ENCODE assay signal across 20 cellular contexts in the genomic region with DNA sequence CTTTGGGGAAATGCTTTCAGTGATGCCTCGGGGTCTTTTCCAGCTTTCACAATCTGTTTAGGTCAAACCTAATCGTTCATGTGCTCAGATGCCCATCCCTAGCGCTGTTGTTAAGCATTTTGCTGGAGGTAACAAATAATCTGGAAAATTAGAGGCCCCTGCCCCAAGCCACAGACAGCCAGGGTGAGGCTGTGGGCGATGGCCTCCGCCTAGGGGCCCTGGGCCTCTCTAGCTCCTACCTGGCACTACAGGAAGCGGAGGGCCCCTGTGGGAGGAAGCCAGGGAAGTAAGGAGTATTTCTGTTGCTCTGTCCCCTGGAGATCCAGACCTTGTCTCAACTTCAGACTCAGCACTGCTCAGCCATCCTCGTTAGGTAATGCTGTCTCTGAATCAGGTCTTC. TPM values are rescaled to one million over a fixed set of nuclear protein-coding genes. Genes with fewer than 3 reads are reported as not detected.
DNase-seq lines count a peak whose midpoint lies in the region; ATAC-seq and TF ChIP-seq lines count a peak whose summit lies in the region.
"Had no signal": no experiment of that assay in that cellular context is flagged by ENCODE, and none has a peak within 500 bp of the region (broad histone marks: within the 10 kb centered on the region; RNA-seq: fewer than 3 reads in every experiment).

No MANE protein-coding gene starts in this region.

- H3K27ac ChIP-seq in RWPE1, result peak overlapping the region; percentile 45
- peak overlapping the region; percentile 64 for H3K27ac ChIP-seq in muscle layer of duodenum (ENCODE audit: low read length)
- peak overlapping the region in 3 of 4 donors; percentile 88 to 90 (median 89) for H3K27ac ChIP-seq in transverse colon
- H3K27ac ChIP-seq: SJCRH30 had no signal

- H3K4me3 ChIP-seq in Caco-2 (ENCODE audit: low read depth, low read length) (no peak overlapping the region), muscle layer of duodenum (ENCODE audit: low read depth in 1 of 2, low read length in 2 of 2) (no peak overlapping the region), transverse colon (no peak overlapping the region)
- H3K4me3 ChIP-seq: GM12878, K562, SJCRH30 had no signal

- TF ChIP-seq POLR2A in transverse colon (IDR thresholded peaks at IDR 0.05), result no peak

- CTCF ChIA-PET in Caco-2 (lab: Charles Lee) (no interaction called here), RWPE1 (lab: Yijun Ruan, JAX) (no interaction called here)

- TF ChIP-seq CTCF in Caco-2 (IDR thresholded peaks at IDR 0.05; ENCODE audit: insufficient read depth in 1 of 2, low read depth in 1 of 2, low read length in 1 of 2, severe bottlenecking in 1 of 2, unreplicated experiment in 1 of 2) (no peak), RWPE1 (conservative IDR thresholded peaks at IDR 0.05; ENCODE audit: low read depth) (no peak), transverse colon (IDR thresholded peaks at IDR 0.05) (no peak)

- no peak for DNase-seq in Caco-2
- no peak for DNase-seq in RWPE1 (ENCODE audit: low spot score)
- no peak for DNase-seq in transverse colon
- DNase-seq in activated naive CD4-positive, alpha-beta T cell (lab: John Stamatoyannopoulos, UW), result no peak
- no peak for DNase-seq in MV-4-11 (lab: John Stamatoyannopoulos, UW)
- DNase-seq: BE2C; CD4-positive, alpha-beta T cell; DND-41; NCI-H1105; NCI-H2029 treated with DMSO at 0.1 percent for 48 hours; NCI-H226; NCI-H524 treated with DMSO at 0.1 percent for 48 hours; NCI-H82; SJCRH30 had no signal

- H3K4me1 ChIP-seq in Caco-2 (peaks cover 50% of the 10 kb centered on the region), muscle layer of duodenum (ENCODE audit: control insufficient read depth in 1 of 2, insufficient read depth in 2 of 2, low read length in 2 of 2) (peaks cover 0 to 4% of the 10 kb centered on the region in 2 donors), transverse colon (peaks cover 9 to 73% (median 49%) of the 10 kb centered on the region in 4 donors)
- H3K4me1 ChIP-seq: BE2C had no signal

- BruUV-seq in Caco-2 (replicated peaks; lab: Mats Ljungman, UMichigan), result no TSS peak

- intact Hi-C loops in Caco-2 (cut with micrococcal nuclease; ENCODE audit: unreplicated experiment) (loop anchor here (5.0 kb wide), 1 partner anchor 838 kb away; no protein-coding TSS in a partner anchor), transverse colon (cut with DNase I; ENCODE audit: low total_unique reads) (no loop called here)

- H3K27ac Mint-ChIP-seq in Caco-2 (ENCODE audit: unreplicated experiment), result peak overlapping the region; percentile 45
- H3K27ac Mint-ChIP-seq: CD4-positive, alpha-beta T cell had no signal

- no peaks in the 10 kb centered on the region for H3K9me3 ChIP-seq in Caco-2
- H3K9me3 ChIP-seq in muscle layer of duodenum (ENCODE audit: control insufficient read depth in 1 of 2, low read length in 2 of 2), result no peaks in the 10 kb centered on the region
- H3K9me3 ChIP-seq in transverse colon, result no peaks in the 10 kb centered on the region
- H3K9me3 ChIP-seq: BE2C, SJCRH30 had no signal

- H3K27me3 ChIP-seq in Caco-2 (replicated peaks; ENCODE audit: control insufficient read depth, insufficient read depth, low read length) (no peaks in the 10 kb centered on the region), muscle layer of duodenum (ENCODE audit: low read depth, low read length) (no peaks in the 10 kb centered on the region), transverse colon (no peaks in the 10 kb centered on the region)
- H3K27me3 ChIP-seq: BE2C, SJCRH30 had no signal

- TF ChIP-seq EP300 in transverse colon (IDR thresholded peaks at IDR 0.05; ENCODE audit: low read depth), result no peak

- H3K9me3 Mint-ChIP-seq in Caco-2 (ENCODE audit: unreplicated experiment), result no peaks in the 10 kb centered on the region
- H3K9me3 Mint-ChIP-seq: CD4-positive, alpha-beta T cell had no signal

- H3K36me3 Mint-ChIP-seq in Caco-2 (ENCODE audit: insufficient read depth, unreplicated experiment), result no peaks in the 10 kb centered on the region

- no peaks in the 10 kb centered on the region for H3K27me3 Mint-ChIP-seq in Caco-2 (ENCODE audit: insufficient read depth, unreplicated experiment)
- H3K27me3 Mint-ChIP-seq: CD4-positive, alpha-beta T cell had no signal

- 86% methylated on average over 7 of the region's 7 CpGs; no CpG with 5 or more reads in 1 of the 2 donors for WGBS in transverse colon (ENCODE audit: low coverage in 1 of 2), 2 donors

- H3K36me3 ChIP-seq in Caco-2 (ENCODE audit: control insufficient read depth, insufficient read depth, low read length) (no peaks in the 10 kb centered on the region), muscle layer of duodenum (ENCODE audit: control insufficient read depth in 1 of 2, insufficient read depth in 2 of 2, low read length in 2 of 2) (no peaks in the 10 kb centered on the region), transverse colon (no peaks in the 10 kb centered on the region)
- H3K36me3 ChIP-seq: BE2C, SJCRH30 had no signal

- ATAC-seq in GM18907 (IDR thresholded peaks at IDR 0.05; ENCODE audit: unreplicated experiment), result no peak
- ATAC-seq: GM12878, HCT116, K562, Panc1 had no signal

- peaks cover 13% of the 10 kb centered on the region for H3K4me1 Mint-ChIP-seq in Caco-2 (ENCODE audit: low read depth, unreplicated experiment)

- in situ Hi-C loops in transverse colon (cut with MboI; ENCODE audit: low pct_ligation_motif_present in 1 of 4, low pct_unique_long_range_greater_than_20kb in 1 of 4, low sequenced_read_pairs in 3 of 4), result no loop called here

- H3K4me3 Mint-ChIP-seq in Caco-2 (ENCODE audit: unreplicated experiment), result no peak overlapping the region
- H3K4me3 Mint-ChIP-seq: CD4-positive, alpha-beta T cell had no signal

- POLR2A ChIA-PET in Caco-2 (lab: Charles Lee) (no interaction called here), RWPE1 (lab: Yijun Ruan, JAX; ENCODE audit: low non-redundant PET) (no interaction called here)

RNA-seq across cellular contexts. Expression of gene FOSL2, which starts 12.5 kb away (rescaled TPM):
- 64.6 and 70.7 TPM in 2 replicates for total RNA-seq in Caco-2 (2022)
- total RNA-seq in transverse colon, result 100 to 1,000 TPM; 135 to 358 (median 233) TPM
